ENCODE assay signal across 9 cellular contexts in genomic region chr17:76530489-76530814, GRCh38. TPM values are rescaled to one million over a fixed set of nuclear protein-coding genes. Genes with fewer than 3 reads are reported as not detected.
A peak's percentile ranks its signal among the peaks of the same experiment; 100 is the strongest.
DNase-seq lines count a peak whose midpoint lies in the region; ATAC-seq and TF ChIP-seq lines count a peak whose summit lies in the region.
"Had no signal": no experiment of that assay in that cellular context is flagged by ENCODE, and none has a peak within 500 bp of the region (broad histone marks: within the 10 kb centered on the region; RNA-seq: fewer than 3 reads in every experiment).

No MANE protein-coding gene starts in this region.

- peaks cover 7% of the 10 kb centered on the region; the same call in 1 of the 2 replicates for H3K36me3 ChIP-seq in IMR-90 (ENCODE audit: control insufficient read depth, insufficient read depth, low read length)
- H3K36me3 ChIP-seq in ascending aorta = no peaks in the 10 kb centered on the region
- no peaks in the 10 kb centered on the region for H3K36me3 ChIP-seq in liver (ENCODE audit: control insufficient read depth in 4 of 4, insufficient read depth in 3 of 4, low read depth in 1 of 4, low read length in 3 of 4)
- H3K36me3 ChIP-seq in stomach = no peaks in the 10 kb centered on the region

- H3K4me3 ChIP-seq in IMR-90 (ENCODE audit: insufficient read depth, low read depth, low read length) (no peak overlapping the region), ascending aorta (peak overlapping the region in 1 of 2 donors; percentile 10), liver (ENCODE audit: low read depth in 1 of 3, low read length in 3 of 3) (no peak overlapping the region), stomach (no peak overlapping the region)

- H3K14ac ChIP-seq in IMR-90 (replicated peaks; ENCODE audit: low read depth, low read length) = peak overlapping the region; percentile 94

- H3K27ac ChIP-seq in IMR-90 (ENCODE audit: insufficient read depth, low read length) = peak overlapping the region; percentile 89
- H3K27ac ChIP-seq in ascending aorta = peak overlapping the region; percentile 93 to 95
- H3K27ac ChIP-seq in liver (ENCODE audit: low read depth in 1 of 2, low read length in 2 of 2) = peak overlapping the region; percentile 62 to 86
- peak overlapping the region; percentile 81 to 88 (median 86) for H3K27ac ChIP-seq in stomach

- TF ChIP-seq POLR2A in IMR-90 (IDR thresholded peaks at IDR 0.05; ENCODE audit: low read depth, low read length) = no peak
- no peak for TF ChIP-seq POLR2A in stomach (IDR thresholded peaks at IDR 0.05)

- H2BK5ac ChIP-seq in IMR-90 (ENCODE audit: low read depth, low read length, poor library complexity, severe bottlenecking) = peak overlapping the region; percentile 91

- peak overlapping the region; percentile 99 for H3K23ac ChIP-seq in IMR-90 (ENCODE audit: low read depth, low read length)

- H2AK5ac ChIP-seq in IMR-90 (ENCODE audit: low read depth, low read length) = peak overlapping the region; percentile 92

- peak overlapping the region; percentile 98 for H4K5ac ChIP-seq in IMR-90 (ENCODE audit: low read depth, low read length)

- peak overlapping the region; percentile 88 to 100 for H4K8ac ChIP-seq in IMR-90 (ENCODE audit: low read depth in 2 of 2, low read length in 2 of 2)

- peak overlapping the region; percentile 97 for H2BK120ac ChIP-seq in IMR-90 (ENCODE audit: low read depth, low read length)

- peak overlapping the region; percentile 97 for H2AFZ ChIP-seq in IMR-90 (replicated peaks; ENCODE audit: low read length, poor library complexity)

- peak overlapping the region; percentile 91 for H3K18ac ChIP-seq in IMR-90 (ENCODE audit: low read depth, low read length)

- H3K27me3 ChIP-seq in IMR-90 (ENCODE audit: control insufficient read depth, insufficient read depth, low read length) (no peaks in the 10 kb centered on the region), ascending aorta (no peaks in the 10 kb centered on the region), liver (ENCODE audit: control insufficient read depth in 4 of 4, insufficient read depth in 4 of 4, low read length in 3 of 4) (no peaks in the 10 kb centered on the region), stomach (peaks cover 0 to 15% (median 0%) of the 10 kb centered on the region in 3 donors)

- in situ Hi-C loops in IMR-90 (cut with MboI; ENCODE audit: low sequenced_read_pairs) = no loop called here

- CTCF ChIA-PET in IMR-90 (lab: Yijun Ruan, JAX) = interaction anchor here (1.5 to 1.6 kb wide), 2 partner anchors 10 to 27 kb away, joined by 3 to 5 read pairs; no protein-coding TSS in a partner anchor

- peaks cover 0 to 23% of the 10 kb centered on the region in 2 experiments; a peak in 1 of 4 replicates for H3K79me1 ChIP-seq in IMR-90 (ENCODE audit: low read depth in 1 of 2, low read length in 2 of 2)

- peak overlapping the region; percentile 94; the same call in 2 of the 3 replicates for H2BK15ac ChIP-seq in IMR-90 (ENCODE audit: low read depth, low read length)

- peak overlapping the region; percentile 14 for H3K4me2 ChIP-seq in IMR-90 (ENCODE audit: low read depth, low read length)

- TF ChIP-seq EP300 in stomach (IDR thresholded peaks at IDR 0.05) = no peak

- H4K91ac ChIP-seq in IMR-90 (ENCODE audit: insufficient read depth, low read depth, low read length) = peak overlapping the region; percentile 99

- H3K4me1 ChIP-seq in IMR-90 (ENCODE audit: control insufficient read depth, insufficient read depth, low read length) (peaks cover 40% of the 10 kb centered on the region), ascending aorta (peaks cover 22 to 36% of the 10 kb centered on the region in 2 donors), liver (ENCODE audit: control insufficient read depth in 4 of 4, insufficient read depth in 4 of 4, low read length in 3 of 4) (peaks cover 0 to 40% (median 13%) of the 10 kb centered on the region in 4 donors), stomach (peaks cover 31 to 56% (median 40%) of the 10 kb centered on the region in 4 donors)

- H3K9me3 ChIP-seq in IMR-90 (ENCODE audit: control insufficient read depth, insufficient read depth, low read length) (no peaks in the 10 kb centered on the region), ascending aorta (no peaks in the 10 kb centered on the region), liver (ENCODE audit: control insufficient read depth in 4 of 4, low read length in 3 of 4) (no peaks in the 10 kb centered on the region), stomach (no peaks in the 10 kb centered on the region)

- H3K9ac ChIP-seq in IMR-90 (ENCODE audit: low read depth, low read length) = peak overlapping the region; percentile 48
- H3K9ac ChIP-seq in liver (ENCODE audit: low read depth in 1 of 2, low read length in 2 of 2) = no peak overlapping the region

- H4K20me1 ChIP-seq in IMR-90 (ENCODE audit: insufficient read depth, low read length) = 0 out of 2 replicates have a peak, but pooled peaks cover 2% of the 10 kb centered on the region

- no peak for DNase-seq in IMR-90
- no peak for DNase-seq in ascending aorta (ENCODE audit: low spot score in 2 of 2)
- DNase-seq in stomach = no peak
- DNase-seq in activated CD8-positive, alpha-beta memory T cell treated with anti-CD3 and anti-CD28 coated beads for 24 hours = no peak
- DNase-seq in NCI-H146 (lab: John Stamatoyannopoulos, UW) = no peak
- DNase-seq in activated CD4-positive, CD25-positive, alpha-beta regulatory T cell treated with anti-CD3 and anti-CD28 coated beads, Interleukin-2, amount 50 U/mL, for 72 hours = no peak
- DNase-seq: SIG-M5 had no signal

- peak overlapping the region; percentile 99 for H3K4ac ChIP-seq in IMR-90 (ENCODE audit: low read depth, low read length)

- POLR2A ChIA-PET in IMR-90 (lab: Charles Lee; ENCODE audit: unreplicated experiment) = interaction anchor here (1.1 kb wide), 1 partner anchor 13 kb away, joined by 3 read pairs; no protein-coding TSS in a partner anchor

- intact Hi-C loops in IMR-90 (cut with micrococcal nuclease) = loop anchor here (10.0 kb wide), 1 partner anchor 534 kb away; no protein-coding TSS in a partner anchor
- intact Hi-C loops in ascending aorta (cut with DNase I) = no loop called here
- intact Hi-C loops in stomach (cut with DNase I; ENCODE audit: low total_unique reads) = no loop called here

- TF ChIP-seq RAD21 in IMR-90 (IDR thresholded peaks at IDR 0.05; ENCODE audit: low read length) (no peak), liver (IDR thresholded peaks at IDR 0.05) (no peak)

- 33% methylated on average over 5 of the region's 7 CpGs; no CpG with 5 or more reads in 1 of the 2 experiments for WGBS in IMR-90 (ENCODE audit: extremely low coverage in 2 of 2, insufficient read length in 1 of 2), 2 experiments
- WGBS in liver = 66% methylated on average over 7 of the region's 7 CpGs
- 31 to 46% (median 34%) methylated on average over 7 of the region's 7 CpGs; no CpG with 5 or more reads in 1 of the 5 donors for WGBS in stomach, 5 donors

- peak overlapping the region; percentile 91; the same call in 1 of the 2 replicates for H3K56ac ChIP-seq in IMR-90 (ENCODE audit: extremely low read depth, insufficient read depth, low read length)

- ATAC-seq in IMR-90 (ENCODE audit: low read depth) (no peak), HG03135 (IDR thresholded peaks at IDR 0.05; ENCODE audit: unreplicated experiment) (no peak)

- dilution Hi-C loops in IMR-90 (cut with HindIII; ENCODE audit: low sequenced_read_pairs, unreplicated experiment) = no loop called here

- BruUV-seq in IMR-90 (replicated peaks; lab: Mats Ljungman, UMichigan) = no TSS peak

- H2AK9ac ChIP-seq in IMR-90 (replicated peaks; ENCODE audit: low read depth, low read length, poor library complexity) = peak overlapping the region; percentile 97

- peak overlapping the region; percentile 95 for H2BK20ac ChIP-seq in IMR-90 (ENCODE audit: low read depth, low read length)

- peaks cover 22% of the 10 kb centered on the region for H3K9me1 ChIP-seq in IMR-90 (ENCODE audit: insufficient read depth, low read length)

- TF ChIP-seq CTCF in IMR-90 (conservative IDR thresholded peaks at IDR 0.05; ENCODE audit: low read depth, low read length) (no peak), ascending aorta (IDR thresholded peaks at IDR 0.05) (no peak), liver (IDR thresholded peaks at IDR 0.05; ENCODE audit: low read depth, low read length, missing input control) (no peak), stomach (IDR thresholded peaks at IDR 0.05) (no peak)

RNA-seq across cellular contexts. Expression of gene CYGB, which starts 7.1 kb away (rescaled TPM):
- total RNA-seq in IMR-90 (2012; rRNA removed) (1.3 and 1.7 TPM in 2 replicates), ascending aorta (60.7 TPM), liver (1 to 10 TPM; 1.6 to 7.8 TPM), stomach (10 to 100 TPM in 3 of 5 donors, 1 to 10 TPM in 1, not detected in 1; 6.8 to 40.4 (median 28.4) TPM)
- polyA plus RNA-seq in IMR-90 (2012; rRNA removed) (2.9 and 3.5 TPM in 2 replicates), liver (1 to 10 TPM in 1 of 2 donors, under 1 TPM in 1; 0.83 to 1.2 TPM), stomach (100 to 1,000 TPM in 1 of 3 donors, 10 to 100 TPM in 1, 1 to 10 TPM in 1; 9.9 to 101 (median 65.1) TPM)
- 3.6 and 4.3 TPM in 2 replicates for polyA plus RNA-seq in IMR-90 (2012; cell fraction: cytosol; rRNA removed)
- 1.2 and 1.9 TPM in 2 replicates for polyA plus RNA-seq in IMR-90 (2012; cell fraction: nucleus; rRNA removed; ENCODE audit: low replicate concordance)

RNA-seq across cellular contexts. Expression of gene PRCD, which starts 9.4 kb away (rescaled TPM):
- total RNA-seq in IMR-90 (2012; rRNA removed) (under 0.01 TPM in 1 of 2 replicates, not detected in the other), ascending aorta (0.43 TPM), liver (1 to 10 TPM in 1 of 2 donors, under 1 TPM in 1; 0.75 to 1.0 TPM), stomach (1 to 10 TPM in 1 of 5 donors, under 1 TPM in 1, not detected in 3; 0.72 to 5.7 TPM)
- polyA plus RNA-seq in IMR-90 (2012; rRNA removed) (0.32 TPM in 2 replicates), liver (under 1 TPM in 1 of 2 donors, not detected in 1; 0.63 TPM), stomach (10 to 100 TPM in 1 of 3 donors, 1 to 10 TPM in 2; 3.6 to 12.2 (median 4.2) TPM)
- 0.24 and 0.26 TPM in 2 replicates for polyA plus RNA-seq in IMR-90 (2012; cell fraction: cytosol; rRNA removed)
- polyA plus RNA-seq in IMR-90 (2012; cell fraction: nucleus; rRNA removed; ENCODE audit: low replicate concordance) = 1.4 and 3.8 TPM in 2 replicates

RNA-seq across cellular contexts. Expression of gene RHBDF2, which starts 29.2 kb away (rescaled TPM):
- total RNA-seq in IMR-90 (2012; rRNA removed) = 1.3 and 1.4 TPM in 2 replicates
- 8.3 and 10.0 TPM in 2 replicates for polyA plus RNA-seq in IMR-90 (2012; rRNA removed)
- 6.7 and 10.1 TPM in 2 replicates for polyA plus RNA-seq in IMR-90 (2012; cell fraction: cytosol; rRNA removed)
- polyA plus RNA-seq in IMR-90 (2012; cell fraction: nucleus; rRNA removed; ENCODE audit: low replicate concordance) = 29.5 and 54.3 TPM in 2 replicates
- total RNA-seq in ascending aorta = 12.7 TPM
- 1 to 10 TPM; 3.6 to 6.7 TPM for total RNA-seq in liver
- 1 to 10 TPM; 2.9 to 5.6 TPM for polyA plus RNA-seq in liver
- total RNA-seq in stomach = 100 to 1,000 TPM in 2 of 5 donors, 10 to 100 TPM in 3; 16.9 to 175 (median 43.8) TPM
- polyA plus RNA-seq in stomach = 10 to 100 TPM in 1 of 3 donors, 1 to 10 TPM in 2; 4.6 to 17.5 (median 9.2) TPM

RNA-seq across cellular contexts. Expression of gene ST6GALNAC2, which starts 55.2 kb away (rescaled TPM):
- total RNA-seq in IMR-90 (2012; rRNA removed) (not detected in 2 replicates), ascending aorta (15.8 TPM), liver (1 to 10 TPM; 1.3 to 2.6 TPM), stomach (10 to 100 TPM in 2 of 5 donors, 1 to 10 TPM in 3; 1.2 to 17.8 (median 3.6) TPM)
- polyA plus RNA-seq in IMR-90 (2012; rRNA removed) (0.10 TPM in 1 of 2 replicates, not detected in the other), liver (under 1 TPM; 0.52 to 0.90 TPM), stomach (10 to 100 TPM in 1 of 3 donors, 1 to 10 TPM in 2; 3.9 to 17.1 (median 5.5) TPM)
- polyA plus RNA-seq in IMR-90 (2012; cell fraction: cytosol; rRNA removed) = 0.06 and 0.18 TPM in 2 replicates
- polyA plus RNA-seq in IMR-90 (2012; cell fraction: nucleus; rRNA removed; ENCODE audit: low replicate concordance) = 0.03 and 0.25 TPM in 2 replicates
